Comparison of ENCODE assay signal across 1 cellular context in genomic region chr2:46351388-46352141, GRCh38.
TF ChIP-seq lines count a peak whose summit lies in the region.

No MANE protein-coding gene starts in this region.

TF ChIP-seq in H1, 55 proteins besides CTCF, POLR2A, EP300 and RAD21 (continued from another document):
- TF ChIP-seq ATF2 (IDR thresholded peaks at IDR 0.05; ENCODE audit: low read length) (no peak), SAP30 (IDR thresholded peaks at IDR 0.05; ENCODE audit: insufficient read depth, insufficient replicate concordance, low read length) (no peak), BACH1 (IDR thresholded peaks at IDR 0.05; ENCODE audit: low read length) (no peak), E2F6 (IDR thresholded peaks at IDR 0.05) (no peak)
